Comparison of ENCODE assay signal across 14 cellular contexts in genomic region chr10:6237189-6237496, GRCh38. TPM values are rescaled to one million over a fixed set of nuclear protein-coding genes. Genes with fewer than 3 reads are reported as not detected.
DNase-seq lines count a peak whose midpoint lies in the region; ATAC-seq and TF ChIP-seq lines count a peak whose summit lies in the region.
"Had no signal": no experiment of that assay in that cellular context is flagged by ENCODE, and none has a peak within 500 bp of the region (broad histone marks: within the 10 kb centered on the region; RNA-seq: fewer than 3 reads in every experiment).

No MANE protein-coding gene starts in this region.

- no peak for ATAC-seq in CD4-positive, CD25-positive, alpha-beta regulatory T cell (ENCODE audit: low read depth in 2 of 2)
- no peak for ATAC-seq in activated CD8-positive, alpha-beta T cell treated with anti-CD3 and anti-CD28 coated beads, Interleukin-2, amount 10 ng/mL, durations not matched to agents 7 days and 5 days
- ATAC-seq in SK-N-SH treated with all-trans-retinoic acid at 6 μM for 48 hours (no peak), mucosa of descending colon (no peak)
- ATAC-seq: CD8-positive, alpha-beta T cell had no signal

- peaks cover 34% of the 10 kb centered on the region for H3K4me1 Mint-ChIP-seq in activated CD4-positive, alpha-beta T cell treated with anti-CD3 and anti-CD28 coated beads, Interleukin-2, amount 10 ng/mL, durations not matched to agents 24 days and 14 days
- peaks cover 10 to 20% (median 12%) of the 10 kb centered on the region in 4 donors for H3K4me1 Mint-ChIP-seq in CD4-positive, CD25-positive, alpha-beta regulatory T cell
- H3K4me1 Mint-ChIP-seq in activated CD8-positive, alpha-beta T cell treated with anti-CD3 and anti-CD28 coated beads, Interleukin-2, amount 10 ng/mL, durations not matched to agents 7 days and 5 days (ENCODE audit: low read depth), result peaks cover 47% of the 10 kb centered on the region

- H3K4me3 ChIP-seq in CD4-positive, CD25-positive, alpha-beta regulatory T cell (ENCODE audit: low read depth, low read length), result no peak overlapping the region
- no peak overlapping the region for H3K4me3 ChIP-seq in neutrophil (ENCODE audit: low read depth in 1 of 2, low read length in 1 of 2)
- no peak overlapping the region for H3K4me3 ChIP-seq in mucosa of descending colon

- CTCF ChIA-PET in activated CD8-positive, alpha-beta T cell treated with anti-CD3 and anti-CD28 coated beads, Interleukin-2, amount 10 ng/mL, durations not matched to agents 7 days and 5 days (lab: Charles Lee), result interaction anchor here (1.4 kb wide), 1 partner anchor 165 kb away, joined by 5 read pairs; no protein-coding TSS in a partner anchor

- peak overlapping the region; percentile 72 for H3K27ac Mint-ChIP-seq in activated CD4-positive, alpha-beta T cell treated with anti-CD3 and anti-CD28 coated beads, Interleukin-2, amount 10 ng/mL, durations not matched to agents 24 days and 14 days
- H3K27ac Mint-ChIP-seq in CD4-positive, CD25-positive, alpha-beta regulatory T cell, result peak overlapping the region in 2 of 3 donors; percentile 54 to 84
- H3K27ac Mint-ChIP-seq in activated CD8-positive, alpha-beta T cell treated with anti-CD3 and anti-CD28 coated beads, Interleukin-2, amount 10 ng/mL, durations not matched to agents 7 days and 5 days, result peak overlapping the region; percentile 53
- H3K27ac Mint-ChIP-seq: CD8-positive, alpha-beta T cell; HFFc6 had no signal

- H3K4me3 Mint-ChIP-seq in activated CD4-positive, alpha-beta T cell treated with anti-CD3 and anti-CD28 coated beads, Interleukin-2, amount 10 ng/mL, durations not matched to agents 24 days and 14 days, result no peak overlapping the region
- peak overlapping the region in 1 of 4 donors; percentile 36 for H3K4me3 Mint-ChIP-seq in CD4-positive, CD25-positive, alpha-beta regulatory T cell
- H3K4me3 Mint-ChIP-seq in activated CD8-positive, alpha-beta T cell treated with anti-CD3 and anti-CD28 coated beads, Interleukin-2, amount 10 ng/mL, durations not matched to agents 7 days and 5 days, result no peak overlapping the region
- H3K4me3 Mint-ChIP-seq: CD8-positive, alpha-beta T cell; HFFc6 had no signal

- POLR2A ChIA-PET in activated CD8-positive, alpha-beta T cell treated with anti-CD3 and anti-CD28 coated beads, Interleukin-2, amount 10 ng/mL, durations not matched to agents 7 days and 5 days (lab: Charles Lee), result no interaction called here

- H3K27me3 Mint-ChIP-seq in activated CD4-positive, alpha-beta T cell treated with anti-CD3 and anti-CD28 coated beads, Interleukin-2, amount 10 ng/mL, durations not matched to agents 24 days and 14 days, result no peaks in the 10 kb centered on the region
- no peaks in the 10 kb centered on the region for H3K27me3 Mint-ChIP-seq in CD4-positive, CD25-positive, alpha-beta regulatory T cell
- H3K27me3 Mint-ChIP-seq in activated CD8-positive, alpha-beta T cell treated with anti-CD3 and anti-CD28 coated beads, Interleukin-2, amount 10 ng/mL, durations not matched to agents 7 days and 5 days (ENCODE audit: low read depth), result no peaks in the 10 kb centered on the region

- intact Hi-C loops in activated CD4-positive, alpha-beta T cell treated with anti-CD3 and anti-CD28 coated beads, Interleukin-2, amount 10 ng/mL, durations not matched to agents 24 days and 14 days (cut with micrococcal nuclease), result no loop called here
- intact Hi-C loops in mucosa of descending colon (cut with DNase I, micrococcal nuclease), result no loop called here

- H3K9me3 ChIP-seq in CD4-positive, CD25-positive, alpha-beta regulatory T cell (ENCODE audit: control insufficient read depth in 2 of 2, low read length in 2 of 2), result no peaks in the 10 kb centered on the region
- no peaks in the 10 kb centered on the region for H3K9me3 ChIP-seq in neutrophil
- no peaks in the 10 kb centered on the region for H3K9me3 ChIP-seq in mucosa of descending colon

- no peak overlapping the region for H3K27ac ChIP-seq in CD4-positive, CD25-positive, alpha-beta regulatory T cell (ENCODE audit: insufficient read depth, low read length, poor library complexity, severe bottlenecking)
- peak overlapping the region; percentile 55 for H3K27ac ChIP-seq in neutrophil

- H3K9me3 Mint-ChIP-seq in activated CD4-positive, alpha-beta T cell treated with anti-CD3 and anti-CD28 coated beads, Interleukin-2, amount 10 ng/mL, durations not matched to agents 24 days and 14 days, result peaks cover 3% of the 10 kb centered on the region
- H3K9me3 Mint-ChIP-seq in CD4-positive, CD25-positive, alpha-beta regulatory T cell, result peaks cover 0 to 2% (median 0%) of the 10 kb centered on the region in 7 donors
- peaks cover 5% of the 10 kb centered on the region for H3K9me3 Mint-ChIP-seq in activated CD8-positive, alpha-beta T cell treated with anti-CD3 and anti-CD28 coated beads, Interleukin-2, amount 10 ng/mL, durations not matched to agents 7 days and 5 days (ENCODE audit: insufficient read depth)
- H3K9me3 Mint-ChIP-seq: CD8-positive, alpha-beta T cell; HFFc6 had no signal

- TF ChIP-seq CTCF in neutrophil (IDR thresholded peaks at IDR 0.05) (no peak), mucosa of descending colon (IDR thresholded peaks at IDR 0.05) (no peak)

- H3K4me1 ChIP-seq in CD4-positive, CD25-positive, alpha-beta regulatory T cell (ENCODE audit: control insufficient read depth, insufficient read depth, low read length, poor library complexity, severe bottlenecking), result peaks cover 6% of the 10 kb centered on the region
- H3K4me1 ChIP-seq in neutrophil (ENCODE audit: control insufficient read depth in 1 of 2, insufficient read depth in 1 of 2, low read depth in 1 of 2, low read length in 1 of 2), result peaks cover 12 to 13% of the 10 kb centered on the region in 2 experiments
- H3K4me1 ChIP-seq in mucosa of descending colon (ENCODE audit: low read depth), result no peaks in the 10 kb centered on the region

- peaks cover 70% of the 10 kb centered on the region for H3K36me3 Mint-ChIP-seq in activated CD4-positive, alpha-beta T cell treated with anti-CD3 and anti-CD28 coated beads, Interleukin-2, amount 10 ng/mL, durations not matched to agents 24 days and 14 days (ENCODE audit: low read depth)
- peaks cover 19% of the 10 kb centered on the region for H3K36me3 Mint-ChIP-seq in CD4-positive, CD25-positive, alpha-beta regulatory T cell
- peaks cover 73% of the 10 kb centered on the region for H3K36me3 Mint-ChIP-seq in activated CD8-positive, alpha-beta T cell treated with anti-CD3 and anti-CD28 coated beads, Interleukin-2, amount 10 ng/mL, durations not matched to agents 7 days and 5 days (ENCODE audit: low read depth)

- peaks cover 21% of the 10 kb centered on the region for H3K36me3 ChIP-seq in CD4-positive, CD25-positive, alpha-beta regulatory T cell (ENCODE audit: control insufficient read depth, insufficient read depth, low read length)
- H3K36me3 ChIP-seq in neutrophil (peaks cover 75% of the 10 kb centered on the region), mucosa of descending colon (ENCODE audit: low read depth) (no peaks in the 10 kb centered on the region)

- no peaks in the 10 kb centered on the region for H3K27me3 ChIP-seq in CD4-positive, CD25-positive, alpha-beta regulatory T cell (ENCODE audit: control insufficient read depth, insufficient read depth, low read length)
- H3K27me3 ChIP-seq in neutrophil, result no peaks in the 10 kb centered on the region

- DNase-seq in activated CD4-positive, alpha-beta T cell treated with anti-CD3 and anti-CD28 coated beads, Interleukin-2, amount 10 ng/mL, durations not matched to agents 24 days and 14 days, result no peak
- DNase-seq in activated CD4-positive, alpha-beta T cell treated with anti-CD3 and anti-CD28 coated beads for 1 hour, result no peak
- no peak for DNase-seq in CD4-positive, CD25-positive, alpha-beta regulatory T cell
- no peak for DNase-seq in activated CD8-positive, alpha-beta T cell treated with anti-CD3 and anti-CD28 coated beads, Interleukin-2, amount 10 ng/mL, durations not matched to agents 7 days and 5 days
- DNase-seq in KG1 (lab: John Stamatoyannopoulos, UW), result no peak
- DNase-seq in mucosa of descending colon, result no peak
- DNase-seq: CD8-positive, alpha-beta T cell; HFFc6; NCI-H1436 treated with DMSO at 0.1 percent for 48 hours; NCI-H2081; NCI-H2227 treated with DMSO at 0.1 percent for 48 hours; NCI-H526 treated with DMSO at 0.1 percent for 48 hours had no signal

TF ChIP-seq in SK-N-SH treated with all-trans-retinoic acid at 6 μM for 48 hours, 23 proteins besides CTCF, POLR2A, EP300 and RAD21:
- TF ChIP-seq ZNF70 (CRISPR knock-in tag; IDR thresholded peaks at IDR 0.05) (no peak), GLIS3 (CRISPR knock-in tag; IDR thresholded peaks at IDR 0.05) (no peak), BACH2 (CRISPR knock-in tag; IDR thresholded peaks at IDR 0.05; ENCODE audit: borderline replicate concordance) (no peak), RARB (CRISPR knock-in tag; IDR thresholded peaks at IDR 0.05) (no peak), POU6F1 (CRISPR knock-in tag; IDR thresholded peaks at IDR 0.05; ENCODE audit: borderline replicate concordance, low read depth) (no peak), OSR1 (CRISPR knock-in tag; IDR thresholded peaks at IDR 0.05) (no peak), ZNF8 (CRISPR knock-in tag; IDR thresholded peaks at IDR 0.05) (no peak), ZFP30 (CRISPR knock-in tag; IDR thresholded peaks at IDR 0.05) (no peak), ZFP3 (CRISPR knock-in tag; IDR thresholded peaks at IDR 0.05) (no peak)
TF ChIP-seq in SK-N-SH treated with all-trans-retinoic acid at 6 μM for 48 hours: peak in this region for 0.

RNA-seq across cellular contexts. Expression of gene PFKFB3, which starts 34.4 kb away (rescaled TPM):
- total RNA-seq in activated CD4-positive, alpha-beta T cell treated with anti-CD3 and anti-CD28 coated beads, Interleukin-2, amount 10 ng/mL, durations not matched to agents 24 days and 14 days, result 108 TPM in 2 replicates
- 96.3 TPM for total RNA-seq in CD4-positive, CD25-positive, alpha-beta regulatory T cell
- polyA plus RNA-seq in CD4-positive, CD25-positive, alpha-beta regulatory T cell, result 1 to 10 TPM; 2.8 to 6.2 (median 3.9) TPM
- total RNA-seq in activated CD8-positive, alpha-beta T cell treated with anti-CD3 and anti-CD28 coated beads, Interleukin-2, amount 10 ng/mL, durations not matched to agents 7 days and 5 days, result 10 to 100 TPM; 93.0 to 97.3 TPM
- 10 to 100 TPM; 19.3 to 39.0 (median 21.7) TPM for total RNA-seq in mucosa of descending colon
